In the genomic region with DNA sequence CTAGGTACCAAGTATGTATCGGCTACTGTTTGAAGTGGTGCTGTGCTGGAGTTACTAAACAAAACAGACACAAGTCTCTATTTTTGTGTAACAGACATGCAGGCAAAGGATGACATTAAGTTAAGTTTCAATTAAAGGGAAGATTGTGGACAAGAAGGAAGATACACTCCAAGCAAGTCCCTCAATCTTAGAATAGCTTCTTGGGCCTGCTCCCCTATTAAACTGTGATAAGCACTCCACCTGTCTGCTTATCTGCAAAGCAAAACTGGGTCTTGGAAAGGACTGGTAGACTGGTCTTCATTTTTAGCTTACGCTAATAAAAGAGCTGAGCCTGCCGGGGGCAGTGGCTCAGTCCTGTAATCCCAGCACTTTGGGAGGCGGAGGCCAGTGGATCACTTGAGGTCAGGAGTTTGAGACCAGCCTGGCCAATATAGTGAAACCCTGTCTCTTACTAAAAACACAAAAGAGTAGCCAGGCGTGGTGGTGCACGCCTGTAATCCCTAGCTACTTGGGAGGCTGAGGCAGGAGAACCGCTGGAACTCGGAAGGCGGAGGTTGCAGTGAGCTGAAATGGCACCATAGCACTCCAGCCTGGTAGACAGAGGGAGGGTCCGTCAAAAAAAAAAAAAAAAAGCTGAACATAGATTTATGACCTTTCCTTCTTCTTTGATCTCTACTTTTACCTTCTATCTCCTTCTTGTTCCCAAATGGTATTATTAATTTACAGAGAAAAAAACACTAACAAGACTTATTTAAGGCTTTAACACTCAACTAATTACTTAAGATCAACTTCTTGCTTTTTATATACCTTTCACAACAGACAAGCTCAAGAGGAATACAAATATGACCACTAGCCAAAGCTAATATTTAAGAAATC, we compare ENCODE assay signal across 11 cellular contexts. TPM values are rescaled to one million over a fixed set of nuclear protein-coding genes. Genes with fewer than 3 reads are reported as not detected.
DNase-seq lines count a peak whose midpoint lies in the region; ATAC-seq, FAIRE-seq and TF ChIP-seq lines count a peak whose summit lies in the region.
"Had no signal": no experiment of that assay in that cellular context is flagged by ENCODE, and none has a peak within 500 bp of the region (broad histone marks: within the 10 kb centered on the region; RNA-seq: fewer than 3 reads in every experiment).

No MANE protein-coding gene starts in this region.

- H3K9me3 Mint-ChIP-seq in endothelial cell (ENCODE audit: unreplicated experiment), result no peaks in the 10 kb centered on the region
- no peaks in the 10 kb centered on the region for H3K9me3 Mint-ChIP-seq in progenitor cell of endocrine pancreas (ENCODE audit: low read depth)

- peak overlapping the region; percentile 99; the same call in 1 of the 2 replicates for H3K4me3 ChIP-seq in PC-9
- H3K4me3 ChIP-seq: mucosa of descending colon had no signal

- peak overlapping the region; percentile 97 for H3K4me2 ChIP-seq in PC-9

- no TSS peak for BruUV-seq in PC-9 (replicated peaks; lab: Mats Ljungman, UMichigan)

- no peak overlapping the region for H2AFZ ChIP-seq in PC-9

- H3K27ac Mint-ChIP-seq in endothelial cell (ENCODE audit: unreplicated experiment) (peak overlapping the region; percentile 81), progenitor cell of endocrine pancreas (peak overlapping the region; percentile 92)

- ATAC-seq in GM18873 (IDR thresholded peaks at IDR 0.05; ENCODE audit: low FRiP score, unreplicated experiment) (no peak), GM21723 (IDR thresholded peaks at IDR 0.05; ENCODE audit: unreplicated experiment) (no peak)
- ATAC-seq: mucosa of descending colon had no signal

- no peak for DNase-seq in GM12892 (ENCODE audit: insufficient read length)
- DNase-seq in PC-9, result peak in 1 of 2 experiments; percentile 25
- DNase-seq in endothelial cell (ENCODE audit: low spot score), result no peak
- DNase-seq in progenitor cell of endocrine pancreas (ENCODE audit: low spot score, unreplicated experiment), result no peak
- no peak for DNase-seq in GM19238 (ENCODE audit: insufficient read length, low spot score)
- DNase-seq: aorta, foreskin melanocyte, mucosa of descending colon had no signal

- TF ChIP-seq CTCF in PC-9 (conservative IDR thresholded peaks at IDR 0.05), result no peak
- TF ChIP-seq CTCF in endothelial cell (IDR thresholded peaks at IDR 0.05; ENCODE audit: unreplicated experiment), result no peak
- no peak for TF ChIP-seq CTCF in progenitor cell of endocrine pancreas (IDR thresholded peaks at IDR 0.05; ENCODE audit: unreplicated experiment)

- H3K4me1 ChIP-seq in PC-9 (replicated peaks; ENCODE audit: insufficient read depth), result peaks cover 28% of the 10 kb centered on the region

- CTCF ChIA-PET in PC-9 (lab: Charles Lee), result no interaction called here

- H3K36me3 Mint-ChIP-seq in endothelial cell (ENCODE audit: low read depth, unreplicated experiment) (peaks cover 25% of the 10 kb centered on the region), progenitor cell of endocrine pancreas (ENCODE audit: insufficient read depth) (peaks cover 40% of the 10 kb centered on the region)

- peaks cover 55% of the 10 kb centered on the region for H3F3A ChIP-seq in PC-9 (ENCODE audit: insufficient read depth, low read depth)

- H3K79me2 ChIP-seq in PC-9 (ENCODE audit: low read depth), result peaks cover 89% of the 10 kb centered on the region

- FAIRE-seq in GM12892 (lab: Jason Lieb, UNC), result no peak
- FAIRE-seq: TTC549 had no signal

- peaks cover 83% of the 10 kb centered on the region for H4K20me1 ChIP-seq in PC-9 (ENCODE audit: insufficient read depth)

- H3K27ac ChIP-seq in PC-9, result peak overlapping the region; percentile 4

- 0 out of 2 replicates have a peak, but pooled peaks have one; percentile 15 for TF ChIP-seq POLR2A in GM12892 (IDR thresholded peaks at IDR 0.05; ENCODE audit: low read depth, low read length)

- H3K4me3 Mint-ChIP-seq in endothelial cell (ENCODE audit: unreplicated experiment) (peak overlapping the region; percentile 13), progenitor cell of endocrine pancreas (ENCODE audit: low read depth) (peak overlapping the region; percentile 99)

- intact Hi-C loops in PC-9 (cut with micrococcal nuclease; ENCODE audit: unreplicated experiment), result loop anchor here (10.0 kb wide), 3 partner anchors 153 to 447 kb away; partner anchors contain the start of genes CBY1, FAM227A, GTPBP1 and JOSD1

- H3K4me1 Mint-ChIP-seq in endothelial cell (ENCODE audit: unreplicated experiment) (peaks cover 46% of the 10 kb centered on the region), progenitor cell of endocrine pancreas (ENCODE audit: low read depth) (peaks cover 26% of the 10 kb centered on the region)

- H3K9me3 ChIP-seq in PC-9 (ENCODE audit: insufficient read depth, low read depth), result no peaks in the 10 kb centered on the region
- H3K9me3 ChIP-seq: mucosa of descending colon had no signal

- no peaks in the 10 kb centered on the region for H3K9me2 ChIP-seq in PC-9 (ENCODE audit: insufficient read depth)

- POLR2A ChIA-PET in PC-9 (lab: Charles Lee; ENCODE audit: unreplicated experiment), result interaction anchor here (0.7 kb wide), 2 partner anchors 25 to 121 kb away, joined by 3 to 4 read pairs; no protein-coding TSS in a partner anchor

- H3K27me3 Mint-ChIP-seq in endothelial cell (ENCODE audit: unreplicated experiment) (peaks cover 7% of the 10 kb centered on the region), progenitor cell of endocrine pancreas (no peaks in the 10 kb centered on the region)

- H3K27me3 ChIP-seq in PC-9 (ENCODE audit: insufficient read depth, low read depth), result no peaks in the 10 kb centered on the region

- H3K36me3 ChIP-seq in PC-9 (ENCODE audit: low read depth), result peaks cover 77% of the 10 kb centered on the region

RNA-seq across cellular contexts. Expression of gene DDX17, which starts 4.1 kb away (rescaled TPM):
- polyA plus RNA-seq in GM12892 (2012; ENCODE audit: missing spikeins), result 218 TPM
- total RNA-seq in PC-9 (2021) (511 and 648 TPM in 2 replicates), endothelial cell (ENCODE audit: unreplicated experiment) (492 TPM), progenitor cell of endocrine pancreas (625 and 651 TPM in 2 replicates)

RNA-seq across cellular contexts. Expression of gene KDELR3, which starts 34.1 kb away (rescaled TPM):
- 0.34 TPM for polyA plus RNA-seq in GM12892 (2012; ENCODE audit: missing spikeins)
- total RNA-seq in PC-9 (2021) (15.5 and 18.9 TPM in 2 replicates), endothelial cell (ENCODE audit: unreplicated experiment) (3.7 TPM), progenitor cell of endocrine pancreas (5.7 and 6.3 TPM in 2 replicates)

RNA-seq across cellular contexts. Expression of gene KCNJ4, which starts 47.0 kb away (rescaled TPM):
- polyA plus RNA-seq in GM12892 (2012; ENCODE audit: missing spikeins), result not detected
- total RNA-seq in PC-9 (2021), result 0.18 and 0.22 TPM in 2 replicates
- total RNA-seq in endothelial cell (ENCODE audit: unreplicated experiment), result 0.21 TPM
- total RNA-seq in progenitor cell of endocrine pancreas, result 1.7 and 2.2 TPM in 2 replicates
- total RNA-seq: aorta, mucosa of descending colon had no signal
- polyA plus RNA-seq: aorta had no signal
